27 cellular contexts compared by ENCODE assay signal in genomic region chr1:36276688-36277087, GRCh38.
"Had no signal": no experiment of that assay in that cellular context is flagged by ENCODE, and none has a peak within 500 bp of the region (broad histone marks: within the 10 kb centered on the region; RNA-seq: fewer than 3 reads in every experiment).

No MANE protein-coding gene starts in this region.

- H3K27ac Mint-ChIP-seq: dendritic cell treated with granulocyte-macrophage colony-stimulating factor and Interleukin-4, amounts not matched to agents 40 ng/mL and 50 ng/mL, for 4 days had no signal

- H3K27ac ChIP-seq: colonic mucosa, esophagus muscularis mucosa, foreskin keratinocyte, lower lobe of right lung, sigmoid colon, skin epidermis, spleen, suprapubic skin, transverse colon, upper lobe of right lung, uterus had no signal

- ATAC-seq: foreskin keratinocyte; left colon; left ventricle myocardium superior; lower lobe of right lung; naive thymus-derived CD8-positive, alpha-beta T cell; right cardiac atrium; stimulated activated naive B cell treated with anti-CD40 and anti-IgM and Interleukin-4, amounts not matched to agents 10 μg/mL and 1 μg/mL and 100 μg/mL, for 72 hours; stimulated activated naive CD8-positive, alpha-beta T cell treated with anti-CD3 and anti-CD28 coated beads, Interleukin-15, amount 100 ng/mL, for 72 hours; upper lobe of right lung had no signal

- H3K9me3 Mint-ChIP-seq: dendritic cell treated with granulocyte-macrophage colony-stimulating factor and Interleukin-4, amounts not matched to agents 40 ng/mL and 50 ng/mL, for 4 days; immature natural killer cell; naive thymus-derived CD8-positive, alpha-beta T cell; nephron progenitor cell; stimulated activated naive B cell treated with anti-CD40 and anti-IgM and Interleukin-4, amounts not matched to agents 10 μg/mL and 1 μg/mL and 100 μg/mL, for 72 hours; stimulated activated naive CD8-positive, alpha-beta T cell treated with anti-CD3 and anti-CD28 coated beads, Interleukin-15, amount 100 ng/mL, for 72 hours had no signal

- DNase-seq: colonic mucosa; effector CD8-positive, alpha-beta T cell; foreskin keratinocyte; hypothalamus; immature natural killer cell; islet precursor cell; kidney glomerular epithelial cell; left colon; left ventricle myocardium superior; lower lobe of right lung; naive thymus-derived CD8-positive, alpha-beta T cell; nephron progenitor cell; nucleus accumbens; right cardiac atrium; sigmoid colon; spleen; stimulated activated CD4-positive, alpha-beta T cell treated with anti-CD3 and anti-CD28 coated beads, Interleukin-4, amount 100 ng/mL, for 4 hours; stimulated activated naive B cell treated with anti-CD40 and anti-IgM and Interleukin-4, amounts not matched to agents 10 μg/mL and 1 μg/mL and 100 μg/mL, for 72 hours; stimulated activated naive CD8-positive, alpha-beta T cell treated with anti-CD3 and anti-CD28 coated beads, Interleukin-15, amount 100 ng/mL, for 72 hours; transverse colon; upper lobe of right lung; uterus had no signal

- H3K4me1 Mint-ChIP-seq: nephron progenitor cell had no signal

- H3K4me1 ChIP-seq: colonic mucosa, foreskin keratinocyte had no signal

- H3K36me3 ChIP-seq: colonic mucosa, prostate gland, sigmoid colon, transverse colon, uterus had no signal

- H3K9me3 ChIP-seq: colonic mucosa, esophagus muscularis mucosa, lower lobe of right lung, prostate gland, sigmoid colon, spleen, suprapubic skin, transverse colon, upper lobe of right lung, uterus had no signal

- H3K27me3 Mint-ChIP-seq: dendritic cell treated with granulocyte-macrophage colony-stimulating factor and Interleukin-4, amounts not matched to agents 40 ng/mL and 50 ng/mL, for 4 days; naive thymus-derived CD8-positive, alpha-beta T cell; stimulated activated naive B cell treated with anti-CD40 and anti-IgM and Interleukin-4, amounts not matched to agents 10 μg/mL and 1 μg/mL and 100 μg/mL, for 72 hours; stimulated activated naive CD8-positive, alpha-beta T cell treated with anti-CD3 and anti-CD28 coated beads, Interleukin-15, amount 100 ng/mL, for 72 hours had no signal

- H3K4me3 ChIP-seq: colonic mucosa, esophagus muscularis mucosa, lower lobe of right lung, prostate gland, sigmoid colon, skin epidermis, spleen, suprapubic skin, transverse colon, upper lobe of right lung, uterus had no signal

- H3K4me3 Mint-ChIP-seq: dendritic cell treated with granulocyte-macrophage colony-stimulating factor and Interleukin-4, amounts not matched to agents 40 ng/mL and 50 ng/mL, for 4 days; immature natural killer cell; naive thymus-derived CD8-positive, alpha-beta T cell; nephron progenitor cell; stimulated activated naive B cell treated with anti-CD40 and anti-IgM and Interleukin-4, amounts not matched to agents 10 μg/mL and 1 μg/mL and 100 μg/mL, for 72 hours; stimulated activated naive CD8-positive, alpha-beta T cell treated with anti-CD3 and anti-CD28 coated beads, Interleukin-15, amount 100 ng/mL, for 72 hours had no signal
